In the genomic region with DNA sequence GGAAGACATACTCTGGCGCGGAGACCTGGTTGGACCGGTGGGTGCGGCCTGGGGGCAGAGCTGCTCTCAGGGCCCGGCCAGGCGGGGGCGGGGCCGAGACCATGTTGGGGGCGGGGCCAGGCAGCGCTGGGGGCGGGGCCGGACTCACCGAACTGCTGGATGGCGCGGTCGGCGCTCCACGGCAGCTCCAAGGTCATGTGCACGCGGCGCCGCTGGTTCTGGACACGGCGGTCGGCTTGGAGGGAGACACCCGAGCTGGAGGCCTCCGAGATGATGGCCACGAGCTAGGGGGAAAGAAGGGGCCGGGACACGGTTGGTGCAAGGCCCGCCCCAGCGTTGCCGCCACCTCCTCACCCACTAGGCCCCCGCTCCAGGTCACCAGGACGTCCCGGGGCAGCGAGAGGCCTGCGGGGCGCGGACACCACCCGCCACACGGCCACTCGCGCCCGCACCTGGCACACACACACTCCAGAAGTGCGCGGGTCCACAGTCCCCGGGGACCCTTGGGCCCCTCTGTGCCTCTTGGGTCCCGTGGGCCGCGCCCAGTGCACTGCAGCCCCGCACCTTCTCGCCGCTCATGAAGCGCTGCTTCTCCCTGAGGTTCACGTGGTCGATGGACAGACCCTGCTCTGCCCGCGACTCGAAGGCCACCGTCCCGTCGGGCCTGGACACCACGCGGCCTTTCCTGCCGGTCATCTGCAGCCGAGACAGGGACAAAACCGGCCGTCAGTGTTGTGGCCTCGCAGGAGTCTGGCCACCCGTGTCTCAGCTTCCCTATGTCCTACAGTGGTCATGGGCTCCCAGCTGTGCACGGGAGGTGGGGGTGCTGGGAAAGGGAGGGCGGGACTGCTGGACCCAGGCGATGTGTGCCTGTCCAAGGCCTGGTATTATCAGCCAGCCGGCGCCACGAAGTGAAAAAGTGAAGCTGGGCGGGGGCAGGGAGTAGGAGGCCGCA, we compare ENCODE assay signal across 1 cellular context.
TF ChIP-seq lines count a peak whose summit lies in the region.

No MANE protein-coding gene starts in this region.

TF ChIP-seq in HEK293, 187 proteins besides CTCF, POLR2A, EP300 and RAD21 (continued from another document):
- no peak for TF ChIP-seq ZSCAN23 (tag by site-specific recombination; IDR thresholded peaks at IDR 0.05)
